15 cellular contexts compared by ENCODE assay signal in the genomic region with DNA sequence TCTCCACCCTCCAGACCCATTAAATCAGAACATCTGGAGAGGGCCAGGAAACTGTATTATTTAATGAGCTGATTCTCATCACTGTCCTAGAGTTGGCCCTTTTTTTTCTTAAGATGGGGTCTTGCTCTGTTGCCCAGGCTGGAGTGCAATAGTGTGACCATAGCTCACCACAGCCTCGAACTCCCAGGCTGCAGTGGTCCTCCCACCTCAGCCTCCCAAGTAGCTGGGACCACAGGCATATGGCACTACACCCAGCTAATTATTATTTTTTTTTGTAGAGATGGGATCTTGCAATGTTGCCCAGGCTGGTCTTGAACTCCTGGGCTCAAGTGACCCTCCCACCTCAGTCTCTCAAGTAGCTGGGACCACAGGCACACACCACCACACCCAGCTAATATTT.
DNase-seq lines count a peak whose midpoint lies in the region; ATAC-seq and TF ChIP-seq lines count a peak whose summit lies in the region.
"Had no signal": no experiment of that assay in that cellular context is flagged by ENCODE, and none has a peak within 500 bp of the region (broad histone marks: within the 10 kb centered on the region; RNA-seq: fewer than 3 reads in every experiment).

No MANE protein-coding gene starts in this region.

- DNase-seq in CD14-positive monocyte (ENCODE audit: low spot score) = no peak
- DNase-seq in Panc1 (ENCODE audit: low read depth, low spot score) = no peak
- DNase-seq in HCEC 1CT = no peak
- no peak for DNase-seq in NCI-H2081 treated with DMSO at 0.1 percent for 48 hours (lab: John Stamatoyannopoulos, UW)
- DNase-seq: activated CD4-positive, CD25-positive, alpha-beta regulatory T cell treated with anti-CD3 and anti-CD28 coated beads, Interleukin-2, amount 50 U/mL, for 72 hours; activated gamma-delta T cell; SHP77 treated with DMSO at 0.1 percent for 48 hours; T-helper 9 cell; uterus had no signal

- H3K4me3 ChIP-seq in Panc1 (ENCODE audit: low read depth in 2 of 2, low read length in 2 of 2) (no peak overlapping the region), muscle layer of duodenum (ENCODE audit: low read depth in 1 of 2, low read length in 2 of 2) (no peak overlapping the region)
- H3K4me3 ChIP-seq: uterus had no signal

- H3K27ac ChIP-seq in Panc1 (ENCODE audit: low read length) (peak overlapping the region; percentile 80), muscle layer of duodenum (ENCODE audit: low read length) (peak overlapping the region; percentile 50)

- POLR2A ChIA-PET in Panc1 (lab: Charles Lee) = interaction anchor here (0.6 kb wide), 1 partner anchor 19 kb away, joined by 4 read pairs; no protein-coding TSS in a partner anchor

- H3K9me3 Mint-ChIP-seq in CD14-positive monocyte = peaks cover 0 to 3% (median 0%) of the 10 kb centered on the region in 7 donors
- no peaks in the 10 kb centered on the region for H3K9me3 Mint-ChIP-seq in dendritic cell treated with granulocyte-macrophage colony-stimulating factor and Interleukin-4, amounts not matched to agents 40 ng/mL and 50 ng/mL, for 4 days
- H3K9me3 Mint-ChIP-seq in stimulated activated memory B cell treated with anti-CD40 and anti-IgM and Interleukin-4, amounts not matched to agents 10 μg/mL and 1 μg/mL and 100 μg/mL, for 72 hours = no peaks in the 10 kb centered on the region
- H3K9me3 Mint-ChIP-seq: stimulated activated naive CD8-positive, alpha-beta T cell treated with anti-CD3 and anti-CD28 coated beads, Interleukin-15, Interleukin-2, amounts not matched to agents 100 ng/mL and 50 ng/mL, for 24 hours had no signal

- H3K36me3 Mint-ChIP-seq in CD14-positive monocyte = peaks cover 3 to 4% of the 10 kb centered on the region in 2 donors
- H3K36me3 Mint-ChIP-seq in dendritic cell treated with granulocyte-macrophage colony-stimulating factor and Interleukin-4, amounts not matched to agents 40 ng/mL and 50 ng/mL, for 4 days (ENCODE audit: low read depth) = no peaks in the 10 kb centered on the region
- no peaks in the 10 kb centered on the region for H3K36me3 Mint-ChIP-seq in stimulated activated memory B cell treated with anti-CD40 and anti-IgM and Interleukin-4, amounts not matched to agents 10 μg/mL and 1 μg/mL and 100 μg/mL, for 72 hours

- peak overlapping the region in 4 of 7 donors; percentile 14 to 78 (median 61) for H3K27ac Mint-ChIP-seq in CD14-positive monocyte
- peak overlapping the region; percentile 93 for H3K27ac Mint-ChIP-seq in dendritic cell treated with granulocyte-macrophage colony-stimulating factor and Interleukin-4, amounts not matched to agents 40 ng/mL and 50 ng/mL, for 4 days
- no peak overlapping the region for H3K27ac Mint-ChIP-seq in stimulated activated memory B cell treated with anti-CD40 and anti-IgM and Interleukin-4, amounts not matched to agents 10 μg/mL and 1 μg/mL and 100 μg/mL, for 72 hours
- H3K27ac Mint-ChIP-seq: stimulated activated naive CD8-positive, alpha-beta T cell treated with anti-CD3 and anti-CD28 coated beads, Interleukin-15, Interleukin-2, amounts not matched to agents 100 ng/mL and 50 ng/mL, for 24 hours had no signal

- H3K9me3 ChIP-seq in Panc1 (ENCODE audit: control insufficient read depth, insufficient read depth, low read depth, low read length) = no peaks in the 10 kb centered on the region
- H3K9me3 ChIP-seq in muscle layer of duodenum (ENCODE audit: control insufficient read depth in 1 of 2, low read length in 2 of 2) = no peaks in the 10 kb centered on the region
- H3K9me3 ChIP-seq: uterus had no signal

- H3K4me3 Mint-ChIP-seq in CD14-positive monocyte = peak overlapping the region in 1 of 2 donors; percentile 26
- H3K4me3 Mint-ChIP-seq in dendritic cell treated with granulocyte-macrophage colony-stimulating factor and Interleukin-4, amounts not matched to agents 40 ng/mL and 50 ng/mL, for 4 days = no peak overlapping the region
- H3K4me3 Mint-ChIP-seq in stimulated activated memory B cell treated with anti-CD40 and anti-IgM and Interleukin-4, amounts not matched to agents 10 μg/mL and 1 μg/mL and 100 μg/mL, for 72 hours = no peak overlapping the region
- H3K4me3 Mint-ChIP-seq: neural crest cell; stimulated activated naive CD8-positive, alpha-beta T cell treated with anti-CD3 and anti-CD28 coated beads, Interleukin-15, Interleukin-2, amounts not matched to agents 100 ng/mL and 50 ng/mL, for 24 hours had no signal

- H3K36me3 ChIP-seq in Panc1 (ENCODE audit: control insufficient read depth, insufficient read depth, low read length) (no peaks in the 10 kb centered on the region), muscle layer of duodenum (ENCODE audit: control insufficient read depth in 1 of 2, insufficient read depth in 2 of 2, low read length in 2 of 2) (no peaks in the 10 kb centered on the region)
- H3K36me3 ChIP-seq: uterus had no signal

- BruUV-seq in Panc1 (replicated peaks; lab: Mats Ljungman, UMichigan) = no TSS peak

- H3K4me1 ChIP-seq in Panc1 (ENCODE audit: control insufficient read depth, insufficient read depth, low read length) (peaks cover 27% of the 10 kb centered on the region), muscle layer of duodenum (ENCODE audit: control insufficient read depth in 1 of 2, insufficient read depth in 2 of 2, low read length in 2 of 2) (peaks cover 10 to 20% of the 10 kb centered on the region in 2 donors)
- H3K4me1 ChIP-seq: uterus had no signal

- no peak for ATAC-seq in Panc1
- no peak for ATAC-seq in HG02759 (IDR thresholded peaks at IDR 0.05; ENCODE audit: unreplicated experiment)
- no peak for ATAC-seq in stimulated activated memory B cell treated with anti-CD40 and anti-IgM and Interleukin-4, amounts not matched to agents 10 μg/mL and 1 μg/mL and 100 μg/mL, for 72 hours

- intact Hi-C loops in CD14-positive monocyte (cut with micrococcal nuclease) = loop anchor here in 1 of 2 donors (5.0 kb wide), 1 partner anchor 90 kb away; no protein-coding TSS in a partner anchor
- intact Hi-C loops in Panc1 (cut with micrococcal nuclease; ENCODE audit: unreplicated experiment) = no loop called here
- intact Hi-C loops in dendritic cell treated with granulocyte-macrophage colony-stimulating factor and Interleukin-4, amounts not matched to agents 40 ng/mL and 50 ng/mL, for 4 days (cut with micrococcal nuclease) = loop anchor here (5.0 kb wide), 1 partner anchor 75 kb away; no protein-coding TSS in a partner anchor

- in situ Hi-C loops in Panc1 (cut with HindIII; ENCODE audit: low pct_unique_long_range_greater_than_20kb, low sequenced_read_pairs) = no loop called here

- H3K27me3 ChIP-seq in Panc1 (ENCODE audit: control insufficient read depth, insufficient read depth, low read length) (no peaks in the 10 kb centered on the region), muscle layer of duodenum (ENCODE audit: low read depth, low read length) (no peaks in the 10 kb centered on the region)
- H3K27me3 ChIP-seq: uterus had no signal

- H3K27me3 Mint-ChIP-seq in CD14-positive monocyte (ENCODE audit: low read depth in 3 of 3) = peaks cover 2 to 13% (median 6%) of the 10 kb centered on the region in 3 donors
- peaks cover 11% of the 10 kb centered on the region for H3K27me3 Mint-ChIP-seq in dendritic cell treated with granulocyte-macrophage colony-stimulating factor and Interleukin-4, amounts not matched to agents 40 ng/mL and 50 ng/mL, for 4 days
- peaks cover 48% of the 10 kb centered on the region for H3K27me3 Mint-ChIP-seq in stimulated activated memory B cell treated with anti-CD40 and anti-IgM and Interleukin-4, amounts not matched to agents 10 μg/mL and 1 μg/mL and 100 μg/mL, for 72 hours

- TF ChIP-seq CTCF in CD14-positive monocyte (IDR thresholded peaks at IDR 0.05) (no peak), Panc1 (IDR thresholded peaks at IDR 0.05) (no peak)

- CTCF ChIA-PET in Panc1 (lab: Charles Lee) = no interaction called here

- peaks cover 66% of the 10 kb centered on the region for H3K4me1 Mint-ChIP-seq in CD14-positive monocyte
- peaks cover 82% of the 10 kb centered on the region for H3K4me1 Mint-ChIP-seq in dendritic cell treated with granulocyte-macrophage colony-stimulating factor and Interleukin-4, amounts not matched to agents 40 ng/mL and 50 ng/mL, for 4 days (ENCODE audit: low read depth)
- peaks cover 22% of the 10 kb centered on the region for H3K4me1 Mint-ChIP-seq in stimulated activated memory B cell treated with anti-CD40 and anti-IgM and Interleukin-4, amounts not matched to agents 10 μg/mL and 1 μg/mL and 100 μg/mL, for 72 hours
